8 cellular contexts compared by ENCODE assay signal in the genomic region with DNA sequence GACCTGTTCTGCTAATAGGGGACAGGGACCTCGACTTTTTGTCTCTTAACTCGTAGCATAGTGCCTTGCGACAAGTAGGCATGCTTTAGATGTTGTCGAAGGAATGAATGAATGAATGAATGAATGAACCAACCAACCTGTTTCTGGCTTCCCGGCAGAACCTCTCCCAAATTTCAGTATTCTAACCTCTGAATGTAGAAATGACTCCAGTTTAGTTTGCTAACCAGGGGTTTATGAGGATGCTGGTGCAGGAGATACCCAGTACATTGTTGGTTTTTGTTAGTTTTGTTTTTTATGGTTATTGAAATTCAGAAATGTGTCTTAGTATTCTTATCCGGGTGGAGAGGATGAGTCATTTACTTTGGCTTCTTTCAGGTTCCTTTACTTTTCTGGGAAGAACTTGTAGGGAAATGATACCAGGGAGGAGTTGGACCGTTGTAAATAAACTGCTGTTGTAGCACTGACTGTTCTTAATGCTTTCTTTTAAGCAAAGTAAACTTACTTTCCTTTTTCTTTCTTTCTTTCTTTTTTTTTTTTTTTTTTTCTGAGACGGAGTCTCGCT. TPM values are rescaled to one million over a fixed set of nuclear protein-coding genes. Genes with fewer than 3 reads are reported as not detected.
A peak's percentile ranks its signal among the peaks of the same experiment; 100 is the strongest.
DNase-seq lines count a peak whose midpoint lies in the region; ATAC-seq and TF ChIP-seq lines count a peak whose summit lies in the region.

No MANE protein-coding gene starts in this region.

- no peak for ATAC-seq in CD8-positive, alpha-beta T cell
- ATAC-seq in HG02852 (IDR thresholded peaks at IDR 0.05; ENCODE audit: unreplicated experiment) (no peak), HG03565 (IDR thresholded peaks at IDR 0.05; ENCODE audit: unreplicated experiment) (no peak)

- TF ChIP-seq CTCF in CD8-positive, alpha-beta T cell (IDR thresholded peaks at IDR 0.05) = no peak
- no peak for TF ChIP-seq CTCF in MM.1S (IDR thresholded peaks at IDR 0.05; ENCODE audit: low read length)
- no peak for TF ChIP-seq CTCF in nephron progenitor cell (IDR thresholded peaks at IDR 0.05)

- H3K27ac ChIP-seq in CD8-positive, alpha-beta T cell (ENCODE audit: low read depth, low read length) = peak overlapping the region; percentile 58
- H3K27ac ChIP-seq in MM.1S (ENCODE audit: low read length) = peak overlapping the region; percentile 25; the same call in 1 of the 2 replicates
- no peak overlapping the region for H3K27ac ChIP-seq in substantia nigra (ENCODE audit: low read depth, low read length, poor library complexity, severe bottlenecking)

- H3K79me2 ChIP-seq in MM.1S (ENCODE audit: low read length) = peaks cover 14% of the 10 kb centered on the region

- H2AFZ ChIP-seq in MM.1S (ENCODE audit: low read length) = peak overlapping the region; percentile 69

- no peaks in the 10 kb centered on the region for H3K27me3 ChIP-seq in CD8-positive, alpha-beta T cell (ENCODE audit: insufficient read depth, low read length)
- H3K27me3 ChIP-seq in MM.1S (replicated peaks; ENCODE audit: insufficient read depth, low read length) = no peaks in the 10 kb centered on the region

- DNase-seq in CD8-positive, alpha-beta T cell = no peak
- DNase-seq in MM.1S (no peak), dermis blood vessel endothelial cell (peak; percentile 24), nephron progenitor cell (no peak), substantia nigra (lab: John Stamatoyannopoulos, UW) (no peak), hypothalamus (lab: John Stamatoyannopoulos, UW) (no peak)

- intact Hi-C loops in CD8-positive, alpha-beta T cell (cut with DNase I, micrococcal nuclease) = loop anchor here (2.0 to 10.0 kb wide), 6 partner anchors 215 to 1284 kb away; a partner anchor contains a TSS

- CTCF ChIA-PET in CD8-positive, alpha-beta T cell (lab: Charles Lee) = no interaction called here

- no peaks in the 10 kb centered on the region for H3K36me3 ChIP-seq in CD8-positive, alpha-beta T cell (ENCODE audit: insufficient read depth, low read length)
- no peaks in the 10 kb centered on the region for H3K36me3 ChIP-seq in MM.1S (replicated peaks; ENCODE audit: insufficient read depth, low read length)

- H3K9me2 ChIP-seq in MM.1S (replicated peaks; ENCODE audit: insufficient read depth, low read length) = no peaks in the 10 kb centered on the region

- peaks cover 14% of the 10 kb centered on the region for H3K4me1 ChIP-seq in CD8-positive, alpha-beta T cell (ENCODE audit: insufficient read depth, low read length)
- peaks cover 17% of the 10 kb centered on the region for H3K4me1 ChIP-seq in MM.1S (ENCODE audit: low read length)

- H3K9ac ChIP-seq in MM.1S (ENCODE audit: low read length) = peak overlapping the region; percentile 51

- POLR2A ChIA-PET in CD8-positive, alpha-beta T cell (lab: Charles Lee) = no interaction called here

- peak overlapping the region; percentile 75 for H3K4me3 ChIP-seq in CD8-positive, alpha-beta T cell (ENCODE audit: low read depth, low read length)
- peak overlapping the region; percentile 62 for H3K4me3 ChIP-seq in MM.1S (ENCODE audit: low read length)

- H3K4me1 Mint-ChIP-seq in CD8-positive, alpha-beta T cell (ENCODE audit: low read depth) = peaks cover 18% of the 10 kb centered on the region
- H3K4me1 Mint-ChIP-seq in nephron progenitor cell = peaks cover 34% of the 10 kb centered on the region

- H3K4me2 ChIP-seq in MM.1S (ENCODE audit: low read depth, low read length) = peak overlapping the region; percentile 63

- no peaks in the 10 kb centered on the region for H3K9me3 Mint-ChIP-seq in CD8-positive, alpha-beta T cell
- peaks cover 41% of the 10 kb centered on the region for H3K9me3 Mint-ChIP-seq in nephron progenitor cell

- H3K9me3 ChIP-seq in CD8-positive, alpha-beta T cell (ENCODE audit: low read length) = no peaks in the 10 kb centered on the region
- H3K9me3 ChIP-seq in MM.1S (replicated peaks; ENCODE audit: insufficient read depth, low read length) = no peaks in the 10 kb centered on the region

- H3K36me3 Mint-ChIP-seq in CD8-positive, alpha-beta T cell = peaks cover 8% of the 10 kb centered on the region
- peaks cover 31% of the 10 kb centered on the region for H3K36me3 Mint-ChIP-seq in nephron progenitor cell (ENCODE audit: low read depth)

- H4K20me1 ChIP-seq in MM.1S (ENCODE audit: insufficient read depth, low read length) = no peaks in the 10 kb centered on the region

- peak overlapping the region; percentile 88 for H3K27ac Mint-ChIP-seq in CD8-positive, alpha-beta T cell
- peak overlapping the region; percentile 98 for H3K27ac Mint-ChIP-seq in nephron progenitor cell

- peak overlapping the region; percentile 86 for H3K4me3 Mint-ChIP-seq in CD8-positive, alpha-beta T cell
- H3K4me3 Mint-ChIP-seq in nephron progenitor cell = peak overlapping the region; percentile 97

- no peaks in the 10 kb centered on the region for H3F3A ChIP-seq in MM.1S (ENCODE audit: insufficient read depth, low read length)

- H3K27me3 Mint-ChIP-seq in CD8-positive, alpha-beta T cell (ENCODE audit: low read depth) = peaks cover 20% of the 10 kb centered on the region
- H3K27me3 Mint-ChIP-seq in nephron progenitor cell (ENCODE audit: low read depth, poor library complexity) = peaks cover 31% of the 10 kb centered on the region

RNA-seq across cellular contexts. Expression of a gene that starts 29.6 kb away (rescaled TPM):
- total RNA-seq in CD8-positive, alpha-beta T cell = under 1 TPM; 0.28 to 0.73 TPM
- 6.6 and 7.7 TPM in 2 replicates for total RNA-seq in dermis blood vessel endothelial cell
